ENCODE assay signal across 23 cellular contexts in genomic region chr13:88125055-88125454, GRCh38.
"Had no signal": no experiment of that assay in that cellular context is flagged by ENCODE, and none has a peak within 500 bp of the region (broad histone marks: within the 10 kb centered on the region; RNA-seq: fewer than 3 reads in every experiment).

No MANE protein-coding gene starts in this region.

- H3K27me3 ChIP-seq: esophagus muscularis mucosa, foreskin keratinocyte, gastroesophageal sphincter, heart left ventricle, hepatocyte had no signal

- H3K9me3 ChIP-seq: esophagus muscularis mucosa, gastroesophageal sphincter had no signal

- DNase-seq: dermis blood vessel endothelial cell; dorsolateral prefrontal cortex; effector CD4-positive, alpha-beta T cell; effector memory CD4-positive, alpha-beta T cell; foreskin keratinocyte; heart left ventricle; hypothalamus; immature natural killer cell; islet precursor cell; kidney; kidney glomerular epithelial cell; left colon; left ventricle myocardium superior; mammary epithelial cell; mesendoderm; midbrain had no signal

- H3K4me3 ChIP-seq: coronary artery, dorsolateral prefrontal cortex, esophagus muscularis mucosa, gastroesophageal sphincter, heart left ventricle, hepatocyte, lung had no signal

- H3K4me1 ChIP-seq: esophagus muscularis mucosa, foreskin keratinocyte, gastroesophageal sphincter, heart left ventricle had no signal

- H3K27ac ChIP-seq: coronary artery, dorsolateral prefrontal cortex, esophagus muscularis mucosa, foreskin keratinocyte, gastroesophageal sphincter, heart left ventricle, hepatocyte had no signal

- H3K36me3 ChIP-seq: esophagus muscularis mucosa, gastroesophageal sphincter, heart left ventricle had no signal

- ATAC-seq: foreskin keratinocyte; gastroesophageal sphincter; heart left ventricle; left colon; left lobe of liver; left ventricle myocardium superior; naive thymus-derived CD4-positive, alpha-beta T cell had no signal
